ENCODE assay signal across 13 cellular contexts in genomic region chr3:111730143-111730542, GRCh38.
"Had no signal": no experiment of that assay in that cellular context is flagged by ENCODE, and none has a peak within 500 bp of the region (broad histone marks: within the 10 kb centered on the region; RNA-seq: fewer than 3 reads in every experiment).

No MANE protein-coding gene starts in this region.

- H3K4me1 Mint-ChIP-seq: activated B cell treated with CpG ODN at 0.5 μM for 24 hours; stimulated activated naive B cell treated with anti-CD40 and anti-IgM and Interleukin-4, amounts not matched to agents 10 μg/mL and 1 μg/mL and 100 μg/mL, for 72 hours had no signal

- DNase-seq: activated B cell treated with CpG ODN at 0.5 μM for 24 hours; activated CD4-positive, alpha-beta T cell treated with anti-CD3 and anti-CD28 coated beads, Interleukin-2, amount 50 U/mL, for 1 hour; activated naive CD4-positive, alpha-beta T cell treated with anti-CD3 and anti-CD28 coated beads, Interleukin-2, amount 50 U/mL, for 16 hours; activated T-cell treated with anti-CD3 and anti-CD28 coated beads for 4 hours; cerebellar nuclear complex; endodermal cell; stimulated activated naive B cell treated with anti-CD40 and anti-IgM and Interleukin-4, amounts not matched to agents 10 μg/mL and 1 μg/mL and 100 μg/mL, for 72 hours; T-helper 1 cell had no signal

- H3K4me1 ChIP-seq: gastrocnemius medialis had no signal

- FAIRE-seq: kidney had no signal

- H3K27ac ChIP-seq: body of pancreas, right atrium auricular region had no signal

- H3K27ac Mint-ChIP-seq: activated B cell treated with CpG ODN at 0.5 μM for 24 hours; activated T-helper 2 cell treated with anti-CD3 and anti-CD28 coated beads, Interferon-gamma antibody, Interleukin-2, Interleukin-4, amounts not matched to agents 10 μg/mL and 5 μg/mL and 100 μg/mL, durations not matched to agents 14 hours and 24 hours and 36 hours; endodermal cell; stimulated activated naive B cell treated with anti-CD40 and anti-IgM and Interleukin-4, amounts not matched to agents 10 μg/mL and 1 μg/mL and 100 μg/mL, for 72 hours had no signal

- H3K9me3 Mint-ChIP-seq: activated T-helper 2 cell treated with anti-CD3 and anti-CD28 coated beads, Interferon-gamma antibody, Interleukin-2, Interleukin-4, amounts not matched to agents 10 μg/mL and 5 μg/mL and 100 μg/mL, durations not matched to agents 14 hours and 24 hours and 36 hours had no signal

- H3K36me3 ChIP-seq: gastrocnemius medialis, right atrium auricular region had no signal

- H3K4me3 Mint-ChIP-seq: activated B cell treated with CpG ODN at 0.5 μM for 24 hours; endodermal cell; stimulated activated naive B cell treated with anti-CD40 and anti-IgM and Interleukin-4, amounts not matched to agents 10 μg/mL and 1 μg/mL and 100 μg/mL, for 72 hours had no signal

- ATAC-seq: body of pancreas; stimulated activated naive B cell treated with anti-CD40 and anti-IgM and Interleukin-4, amounts not matched to agents 10 μg/mL and 1 μg/mL and 100 μg/mL, for 72 hours had no signal

- H3K27me3 ChIP-seq: body of pancreas, gastrocnemius medialis, right atrium auricular region had no signal

- H3K9me3 ChIP-seq: body of pancreas, gastrocnemius medialis, right atrium auricular region had no signal

- H3K4me3 ChIP-seq: body of pancreas, gastrocnemius medialis, right atrium auricular region had no signal

- H3K27me3 Mint-ChIP-seq: activated B cell treated with CpG ODN at 0.5 μM for 24 hours; stimulated activated naive B cell treated with anti-CD40 and anti-IgM and Interleukin-4, amounts not matched to agents 10 μg/mL and 1 μg/mL and 100 μg/mL, for 72 hours had no signal
